Comparison of ENCODE assay signal across 25 cellular contexts in genomic region chr3:33648793-33649192, GRCh38.
DNase-seq lines count a peak whose midpoint lies in the region; ATAC-seq, FAIRE-seq and TF ChIP-seq lines count a peak whose summit lies in the region.
"Had no signal": no experiment of that assay in that cellular context is flagged by ENCODE, and none has a peak within 500 bp of the region (broad histone marks: within the 10 kb centered on the region; RNA-seq: fewer than 3 reads in every experiment).

No MANE protein-coding gene starts in this region.

- BruUV-seq in K562 (replicated peaks; lab: Mats Ljungman, UMichigan), result no TSS peak

- H3K9me1 ChIP-seq in K562 (ENCODE audit: control insufficient read depth, insufficient read depth, low read length), result no peaks in the 10 kb centered on the region

- H3K9ac ChIP-seq in K562 (ENCODE audit: insufficient read depth in 1 of 2, low read depth in 2 of 2, low read length in 2 of 2), result no peak overlapping the region
- H3K9ac ChIP-seq: KMS-11 had no signal

- H3K79me2 ChIP-seq in K562 (ENCODE audit: control insufficient read depth, insufficient read depth, low read length), result peaks cover 48% of the 10 kb centered on the region

- H3K4me3 ChIP-seq in K562, result no peak overlapping the region
- H3K4me3 ChIP-seq: A549, PC-9, SJSA1 had no signal

- no peak for DNase-seq in GM12892 (ENCODE audit: insufficient read length)
- DNase-seq in OCI-M1 (lab: John Stamatoyannopoulos, UW), result peak; percentile 19
- peak in 2 of 4 experiments; percentile 20 to 32 for DNase-seq in K562 (ENCODE audit: extremely low read depth in 1 of 4, low spot score in 3 of 4)
- no peak for DNase-seq in stimulated activated effector memory CD8-positive, alpha-beta T cell treated with anti-CD3 and anti-CD28 coated beads, Interleukin-12 subunit alpha, Interleukin-12 subunit beta, amount 100 ng/mL, for 72 hours (ENCODE audit: low spot score in 2 of 2)
- DNase-seq in cardiac septum (ENCODE audit: low spot score), result no peak
- no peak for DNase-seq in NCI-H69 (lab: John Stamatoyannopoulos, UW)
- DNase-seq: C1 segment of cervical spinal cord; Caco-2; CD8-positive, alpha-beta T cell; H7; MM.1S; NCI-H2029; NCI-H446; NCI-H524 treated with DMSO at 0.1 percent for 48 hours; NCI-H82; NK-92 treated with Interleukin-12 subunit alpha and Interleukin-12 subunit beta, amount 100 ng/mL, for 24 hours; PC-9; Right ventricle myocardium superior; RPMI8226 had no signal

- TF ChIP-seq POLR2A in GM12892 (IDR thresholded peaks at IDR 0.05; ENCODE audit: low read depth, low read length) (no peak), K562 (conservative IDR thresholded peaks at IDR 0.05) (no peak)

- peaks cover 0 to 16% of the 10 kb centered on the region in 2 experiments; a peak in 2 of 5 replicates for H3K4me1 ChIP-seq in K562 (replicated peaks in 1 of 2; ENCODE audit: control insufficient read depth in 2 of 2, insufficient read depth in 2 of 2, low read length in 2 of 2)
- H3K4me1 ChIP-seq: A549 had no signal

- no peak overlapping the region for H3K4me3 Mint-ChIP-seq in stimulated activated effector memory CD8-positive, alpha-beta T cell treated with anti-CD3 and anti-CD28 coated beads, Interleukin-12 subunit alpha, Interleukin-12 subunit beta, amount 100 ng/mL, for 72 hours
- H3K4me3 Mint-ChIP-seq: CD8-positive, alpha-beta T cell had no signal

- no peak for TF ChIP-seq RAD21 in K562 (CRISPR knock-in tag; conservative IDR thresholded peaks at IDR 0.05 in 1 of 2, IDR thresholded peaks at IDR 0.05 in 1 of 2)

- H3K36me3 Mint-ChIP-seq in stimulated activated effector memory CD8-positive, alpha-beta T cell treated with anti-CD3 and anti-CD28 coated beads, Interleukin-12 subunit alpha, Interleukin-12 subunit beta, amount 100 ng/mL, for 72 hours, result peaks cover 8% of the 10 kb centered on the region

- intact Hi-C loops in K562 (cut with micrococcal nuclease) (no loop called here), cardiac septum (cut with DNase I) (no loop called here)

- no peaks in the 10 kb centered on the region for H3K9me3 Mint-ChIP-seq in stimulated activated effector memory CD8-positive, alpha-beta T cell treated with anti-CD3 and anti-CD28 coated beads, Interleukin-12 subunit alpha, Interleukin-12 subunit beta, amount 100 ng/mL, for 72 hours
- H3K9me3 Mint-ChIP-seq: CD8-positive, alpha-beta T cell had no signal

- no peaks in the 10 kb centered on the region for H3K27me3 ChIP-seq in K562 (ENCODE audit: control insufficient read depth in 2 of 2, insufficient read depth in 2 of 2, low read length in 2 of 2)
- H3K27me3 ChIP-seq: SJSA1 had no signal

- in situ Hi-C loops in K562 (cut with MboI), result no loop called here

- no peak for TF ChIP-seq CTCF in K562 (IDR thresholded peaks at IDR 0.05 in 2 of 3, conservative IDR thresholded peaks at IDR 0.05 in 1 of 3; ENCODE audit: insufficient read depth in 2 of 3, low read depth in 1 of 3, low read length in 3 of 3)

- CTCF ChIA-PET in K562 (lab: Yijun Ruan, JAX; ENCODE audit: low intra/inter-chr PET ratio), result no interaction called here

- whole genome bisulfite sequencing in K562 (ENCODE audit: insufficient coverage, low coverage, missing lambda C conversion rate), result 9% methylated on average over 1 of the region's 1 CpG

- TF ChIP-seq EP300 in K562 (IDR thresholded peaks at IDR 0.05; ENCODE audit: low read length), result no peak

- FAIRE-seq in GM12892 (lab: Jason Lieb, UNC) (peak; percentile 67), K562 (lab: Jason Lieb, UNC) (peak; percentile 67)
- FAIRE-seq: A549, GM19239, HTR-8/SVneo had no signal

- ATAC-seq in K562 (peak; percentile 59), GM18517 (IDR thresholded peaks at IDR 0.05; ENCODE audit: unreplicated experiment) (no peak)
- peak; percentile 71 for ATAC-seq in stimulated activated effector memory CD8-positive, alpha-beta T cell treated with anti-CD3 and anti-CD28 coated beads, Interleukin-12 subunit alpha, Interleukin-12 subunit beta, amount 100 ng/mL, for 72 hours
- ATAC-seq: A549; CD8-positive, alpha-beta T cell had no signal

- 0 out of 2 replicates have a peak, but pooled peaks cover 4% of the 10 kb centered on the region for H4K20me1 ChIP-seq in K562 (replicated peaks; ENCODE audit: control insufficient read depth, insufficient read depth, low read length)

- H2AFZ ChIP-seq in K562 (ENCODE audit: low read depth, low read length), result 0 out of 2 replicates have a peak overlapping the region, but pooled peaks have one; percentile 5
- H2AFZ ChIP-seq: PC-9 had no signal

- no peaks in the 10 kb centered on the region for H3K9me3 ChIP-seq in K562 (replicated peaks; ENCODE audit: control insufficient read depth, insufficient read depth, low read depth, low read length)
- H3K9me3 ChIP-seq: A549, Caco-2, SJSA1 had no signal

- H3K27ac Mint-ChIP-seq in stimulated activated effector memory CD8-positive, alpha-beta T cell treated with anti-CD3 and anti-CD28 coated beads, Interleukin-12 subunit alpha, Interleukin-12 subunit beta, amount 100 ng/mL, for 72 hours, result no peak overlapping the region
- H3K27ac Mint-ChIP-seq: CD8-positive, alpha-beta T cell had no signal

- POLR2A ChIA-PET in K562 (lab: Yijun Ruan, JAX), result interaction anchor here (1.7 kb wide), 2 partner anchors 11 to 17 kb away, joined by 5 to 12 read pairs; no protein-coding TSS in a partner anchor

- no peak overlapping the region for H3K4me2 ChIP-seq in K562 (ENCODE audit: insufficient read depth, low read length)
- H3K4me2 ChIP-seq: A549, KMS-11, PC-9 had no signal

- H3K36me3 ChIP-seq in K562 (ENCODE audit: control insufficient read depth, insufficient read depth, low read length), result peaks cover 10% of the 10 kb centered on the region; the same call in 2 of the 3 replicates
- H3K36me3 ChIP-seq: SJSA1 had no signal

- H3K27ac ChIP-seq in K562 (ENCODE audit: extremely low read depth, low read depth, low read length), result peak overlapping the region; percentile 35; the same call in 1 of the 3 replicates
- H3K27ac ChIP-seq: A549, KMS-11, PC-9, SJSA1 had no signal

- peaks cover 29% of the 10 kb centered on the region for H3K4me1 Mint-ChIP-seq in stimulated activated effector memory CD8-positive, alpha-beta T cell treated with anti-CD3 and anti-CD28 coated beads, Interleukin-12 subunit alpha, Interleukin-12 subunit beta, amount 100 ng/mL, for 72 hours

TF ChIP-seq in K562, 482 proteins besides CTCF, POLR2A, EP300 and RAD21 (continues in another document):
- TF ChIP-seq EHMT2 (IDR thresholded peaks at IDR 0.05) (peak; percentile 88), MYBL2 (IDR thresholded peaks at IDR 0.05; ENCODE audit: low read depth) (peak; percentile 81), MYBL2 (CRISPR knock-in tag; IDR thresholded peaks at IDR 0.05; ENCODE audit: borderline replicate concordance) (no peak), CBX3 (IDR thresholded peaks at IDR 0.05; ENCODE audit: borderline replicate concordance in 1 of 2, low read length in 2 of 2) (peak in 1 of 2 experiments; percentile 29; a peak in 1 of 3 replicates), ARID1B (IDR thresholded peaks at IDR 0.05) (0 out of 2 replicates have a peak, but pooled peaks have one; percentile 18), DPF2 (IDR thresholded peaks at IDR 0.05) (0 out of 2 replicates have a peak, but pooled peaks have one; percentile 21), FOXM1 (IDR thresholded peaks at IDR 0.05; ENCODE audit: low read depth) (peak; percentile 51; the same call in 1 of the 2 replicates), FOXM1 (CRISPR knock-in tag; IDR thresholded peaks at IDR 0.05; ENCODE audit: low read depth) (no peak), GABPA (tag; conservative IDR thresholded peaks at IDR 0.05; ENCODE audit: low read depth) (no peak)
- TF ChIP-seq, protein P1, sequence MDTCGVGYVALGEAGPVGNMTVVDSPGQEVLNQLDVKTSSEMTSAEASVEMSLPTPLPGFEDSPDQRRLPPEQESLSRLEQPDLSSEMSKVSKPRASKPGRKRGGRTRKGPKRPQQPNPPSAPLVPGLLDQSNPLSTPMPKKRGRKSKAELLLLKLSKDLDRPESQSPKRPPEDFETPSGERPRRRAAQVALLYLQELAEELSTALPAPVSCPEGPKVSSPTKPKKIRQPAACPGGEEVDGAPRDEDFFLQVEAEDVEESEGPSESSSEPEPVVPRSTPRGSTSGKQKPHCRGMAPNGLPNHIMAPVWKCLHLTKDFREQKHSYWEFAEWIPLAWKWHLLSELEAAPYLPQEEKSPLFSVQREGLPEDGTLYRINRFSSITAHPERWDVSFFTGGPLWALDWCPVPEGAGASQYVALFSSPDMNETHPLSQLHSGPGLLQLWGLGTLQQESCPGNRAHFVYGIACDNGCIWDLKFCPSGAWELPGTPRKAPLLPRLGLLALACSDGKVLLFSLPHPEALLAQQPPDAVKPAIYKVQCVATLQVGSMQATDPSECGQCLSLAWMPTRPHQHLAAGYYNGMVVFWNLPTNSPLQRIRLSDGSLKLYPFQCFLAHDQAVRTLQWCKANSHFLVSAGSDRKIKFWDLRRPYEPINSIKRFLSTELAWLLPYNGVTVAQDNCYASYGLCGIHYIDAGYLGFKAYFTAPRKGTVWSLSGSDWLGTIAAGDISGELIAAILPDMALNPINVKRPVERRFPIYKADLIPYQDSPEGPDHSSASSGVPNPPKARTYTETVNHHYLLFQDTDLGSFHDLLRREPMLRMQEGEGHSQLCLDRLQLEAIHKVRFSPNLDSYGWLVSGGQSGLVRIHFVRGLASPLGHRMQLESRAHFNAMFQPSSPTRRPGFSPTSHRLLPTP (IDR thresholded peaks at IDR 0.05; ENCODE audit: borderline replicate concordance, extremely low read depth, insufficient read length), result no peak
